In the genomic region with DNA sequence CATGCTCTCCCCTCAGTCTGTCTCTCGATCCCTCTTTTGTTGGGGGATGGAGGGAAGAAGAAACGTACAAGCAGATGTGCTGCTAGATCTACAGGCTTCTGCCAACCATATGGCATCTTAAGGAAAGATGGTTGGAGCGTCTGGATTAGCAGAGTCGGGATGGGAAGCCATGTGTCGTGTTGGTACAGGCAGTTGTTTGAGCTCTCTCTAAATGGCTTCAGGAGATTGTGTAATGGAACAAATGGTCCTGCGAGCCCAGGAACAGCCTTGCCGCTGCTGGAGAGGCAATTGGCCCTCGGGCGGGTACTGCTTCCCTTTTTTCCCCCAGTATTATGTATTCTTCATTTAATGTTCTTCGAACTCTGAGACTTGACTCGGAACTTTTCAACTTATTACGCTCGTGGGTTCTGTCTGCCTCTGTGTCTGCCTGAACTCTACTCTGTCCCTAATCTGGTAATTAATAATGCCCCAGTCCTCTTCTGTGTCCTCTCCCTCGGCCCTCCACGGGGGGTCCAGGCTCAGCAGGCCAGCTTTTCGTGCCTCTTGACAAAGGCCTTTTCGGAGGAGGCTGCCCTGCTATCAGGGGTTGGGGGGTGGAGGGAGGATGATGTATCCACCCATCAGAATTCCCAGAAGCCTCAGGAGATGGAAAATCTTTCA, we compare ENCODE assay signal across 1 cellular context.
TF ChIP-seq lines count a peak whose summit lies in the region.

No MANE protein-coding gene starts in this region.

TF ChIP-seq in SK-N-SH treated with all-trans-retinoic acid at 6 μM for 48 hours, 23 proteins besides CTCF, POLR2A, EP300 and RAD21 (continued from another document):
- TF ChIP-seq, protein P1, sequence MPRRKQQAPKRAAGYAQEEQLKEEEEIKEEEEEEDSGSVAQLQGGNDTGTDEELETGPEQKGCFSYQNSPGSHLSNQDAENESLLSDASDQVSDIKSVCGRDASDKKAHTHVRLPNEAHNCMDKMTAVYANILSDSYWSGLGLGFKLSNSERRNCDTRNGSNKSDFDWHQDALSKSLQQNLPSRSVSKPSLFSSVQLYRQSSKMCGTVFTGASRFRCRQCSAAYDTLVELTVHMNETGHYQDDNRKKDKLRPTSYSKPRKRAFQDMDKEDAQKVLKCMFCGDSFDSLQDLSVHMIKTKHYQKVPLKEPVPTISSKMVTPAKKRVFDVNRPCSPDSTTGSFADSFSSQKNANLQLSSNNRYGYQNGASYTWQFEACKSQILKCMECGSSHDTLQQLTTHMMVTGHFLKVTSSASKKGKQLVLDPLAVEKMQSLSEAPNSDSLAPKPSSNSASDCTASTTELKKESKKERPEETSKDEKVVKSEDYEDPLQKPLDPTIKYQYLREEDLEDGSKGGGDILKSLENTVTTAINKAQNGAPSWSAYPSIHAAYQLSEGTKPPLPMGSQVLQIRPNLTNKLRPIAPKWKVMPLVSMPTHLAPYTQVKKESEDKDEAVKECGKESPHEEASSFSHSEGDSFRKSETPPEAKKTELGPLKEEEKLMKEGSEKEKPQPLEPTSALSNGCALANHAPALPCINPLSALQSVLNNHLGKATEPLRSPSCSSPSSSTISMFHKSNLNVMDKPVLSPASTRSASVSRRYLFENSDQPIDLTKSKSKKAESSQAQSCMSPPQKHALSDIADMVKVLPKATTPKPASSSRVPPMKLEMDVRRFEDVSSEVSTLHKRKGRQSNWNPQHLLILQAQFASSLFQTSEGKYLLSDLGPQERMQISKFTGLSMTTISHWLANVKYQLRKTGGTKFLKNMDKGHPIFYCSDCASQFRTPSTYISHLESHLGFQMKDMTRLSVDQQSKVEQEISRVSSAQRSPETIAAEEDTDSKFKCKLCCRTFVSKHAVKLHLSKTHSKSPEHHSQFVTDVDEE (CRISPR knock-in tag; IDR thresholded peaks at IDR 0.05) = no peak
- TF ChIP-seq ARNTL (CRISPR knock-in tag; IDR thresholded peaks at IDR 0.05; ENCODE audit: borderline replicate concordance, low read depth) (no peak), TCF4 (CRISPR knock-in tag; IDR thresholded peaks at IDR 0.05; ENCODE audit: borderline replicate concordance) (no peak), ZNF565 (CRISPR knock-in tag; conservative IDR thresholded peaks at IDR 0.05; ENCODE audit: low read depth) (no peak), ZNF70 (CRISPR knock-in tag; IDR thresholded peaks at IDR 0.05) (no peak), ZFP30 (CRISPR knock-in tag; IDR thresholded peaks at IDR 0.05) (no peak), PPARA (CRISPR knock-in tag; IDR thresholded peaks at IDR 0.05; ENCODE audit: borderline replicate concordance) (no peak), RARB (CRISPR knock-in tag; IDR thresholded peaks at IDR 0.05) (no peak), CSDC2 (CRISPR knock-in tag; IDR thresholded peaks at IDR 0.05) (no peak), TOX (CRISPR knock-in tag; IDR thresholded peaks at IDR 0.05; ENCODE audit: borderline replicate concordance) (no peak)
- TF ChIP-seq, protein P2, sequence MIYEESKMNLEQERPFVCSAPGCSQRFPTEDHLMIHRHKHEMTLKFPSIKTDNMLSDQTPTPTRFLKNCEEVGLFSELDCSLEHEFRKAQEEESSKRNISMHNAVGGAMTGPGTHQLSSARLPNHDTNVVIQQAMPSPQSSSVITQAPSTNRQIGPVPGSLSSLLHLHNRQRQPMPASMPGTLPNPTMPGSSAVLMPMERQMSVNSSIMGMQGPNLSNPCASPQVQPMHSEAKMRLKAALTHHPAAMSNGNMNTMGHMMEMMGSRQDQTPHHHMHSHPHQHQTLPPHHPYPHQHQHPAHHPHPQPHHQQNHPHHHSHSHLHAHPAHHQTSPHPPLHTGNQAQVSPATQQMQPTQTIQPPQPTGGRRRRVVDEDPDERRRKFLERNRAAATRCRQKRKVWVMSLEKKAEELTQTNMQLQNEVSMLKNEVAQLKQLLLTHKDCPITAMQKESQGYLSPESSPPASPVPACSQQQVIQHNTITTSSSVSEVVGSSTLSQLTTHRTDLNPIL (CRISPR knock-in tag; IDR thresholded peaks at IDR 0.05; ENCODE audit: low read depth) = no peak
